9 cellular contexts compared by ENCODE assay signal in the genomic region with DNA sequence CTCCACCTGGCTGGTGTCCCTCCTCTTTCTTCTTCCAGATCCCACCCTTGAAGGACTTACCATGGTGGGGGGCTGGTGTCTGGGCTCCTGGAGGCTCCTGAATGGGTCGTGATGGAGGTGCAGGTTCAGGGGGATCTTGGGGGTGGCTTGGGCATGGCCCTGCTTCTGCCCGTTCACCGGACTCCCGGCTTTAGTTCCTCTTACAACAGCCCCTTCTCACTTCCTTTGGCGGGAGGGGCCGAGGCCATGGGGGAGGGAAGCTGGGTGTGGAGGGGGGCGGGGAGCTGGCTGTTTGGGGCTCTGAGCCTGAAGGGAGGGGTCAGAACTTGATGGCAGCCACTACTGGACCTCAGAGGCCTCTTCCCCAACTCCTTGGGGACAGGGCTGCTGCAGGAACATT. TPM values are rescaled to one million over a fixed set of nuclear protein-coding genes. Genes with fewer than 3 reads are reported as not detected.
DNase-seq lines count a peak whose midpoint lies in the region; ATAC-seq and TF ChIP-seq lines count a peak whose summit lies in the region.
"Had no signal": no experiment of that assay in that cellular context is flagged by ENCODE, and none has a peak within 500 bp of the region (broad histone marks: within the 10 kb centered on the region; RNA-seq: fewer than 3 reads in every experiment).

Gene MYO1F, minus strand, starts transcription at position 196 of the 400 bp plus-strand sequence. Its CDS starts 133 bp downstream, at position 63.

- no peaks in the 10 kb centered on the region for H3K9me3 ChIP-seq in left lung
- no peaks in the 10 kb centered on the region for H3K9me3 ChIP-seq in thymus (ENCODE audit: control insufficient read depth)

- ATAC-seq in activated B cell treated with CpG ODN at 0.5 μM for 24 hours (ENCODE audit: low read depth), result peak; percentile 59
- ATAC-seq in left lung, result peak; percentile 53
- ATAC-seq in esophagus mucosa, result no peak

- TF ChIP-seq CTCF in activated B cell treated with CpG ODN at 0.5 μM for 24 hours (IDR thresholded peaks at IDR 0.05), result no peak
- TF ChIP-seq CTCF in left lung (IDR thresholded peaks at IDR 0.05), result no peak

- H3K27ac Mint-ChIP-seq in activated CD4-positive, alpha-beta T cell treated with anti-CD3 and anti-CD28 coated beads, Interleukin-2, amount 10 ng/mL, durations not matched to agents 7 days and 5 days, result peak within 1 kb of the TSS; percentile 88
- peak within 1 kb of the TSS; percentile 87 for H3K27ac Mint-ChIP-seq in activated B cell treated with CpG ODN at 0.5 μM for 24 hours

- H3K4me3 ChIP-seq in left lung (peak within 1 kb of the TSS; percentile 21 to 57), thymus (ENCODE audit: low read length) (peak within 1 kb of the TSS; percentile 24)

- peak within 1 kb of the TSS; percentile 93 for H3K4me3 Mint-ChIP-seq in activated CD4-positive, alpha-beta T cell treated with anti-CD3 and anti-CD28 coated beads, Interleukin-2, amount 10 ng/mL, durations not matched to agents 7 days and 5 days
- H3K4me3 Mint-ChIP-seq in activated B cell treated with CpG ODN at 0.5 μM for 24 hours, result peak within 1 kb of the TSS; percentile 89

- peak; percentile 29 for DNase-seq in activated CD4-positive, alpha-beta T cell treated with anti-CD3 and anti-CD28 coated beads, Interleukin-2, amount 10 ng/mL, durations not matched to agents 7 days and 5 days
- no peak for DNase-seq in activated CD4-positive, alpha-beta T cell treated with anti-CD3 and anti-CD28 coated beads for 4 hours
- DNase-seq in activated B cell treated with CpG ODN at 0.5 μM for 24 hours (peak; percentile 30), left lung (peak; percentile 83 to 94), NCI-H446 (lab: John Stamatoyannopoulos, UW) (no peak), AG08395 (ENCODE audit: low spot score) (no peak)
- DNase-seq: NCI-H1436 had no signal

- CTCF ChIA-PET in activated CD4-positive, alpha-beta T cell treated with anti-CD3 and anti-CD28 coated beads, Interleukin-2, amount 10 ng/mL, durations not matched to agents 7 days and 5 days (lab: Charles Lee), result interaction anchor here (0.8 to 6.1 kb wide), 9 partner anchors 7 to 222 kb away, joined by 3 to 70 read pairs (median 3); partner anchors contain the start of gene ZNF414
- CTCF ChIA-PET in activated B cell treated with CpG ODN at 0.5 μM for 24 hours (lab: Charles Lee), result interaction anchor here (1.3 to 7.7 kb wide), 7 partner anchors 11 to 164 kb away, joined by 4 to 44 read pairs (median 6); partner anchors contain the start of gene MARCHF2

- H3K27ac ChIP-seq in left lung, result peak within 1 kb of the TSS; percentile 40 to 90
- H3K27ac ChIP-seq in thymus (ENCODE audit: low read depth), result peak within 1 kb of the TSS; percentile 18

- no peaks in the 10 kb centered on the region for H3K36me3 ChIP-seq in left lung
- H3K36me3 ChIP-seq in thymus (ENCODE audit: control insufficient read depth, insufficient read depth), result no peaks in the 10 kb centered on the region

- H3K4me1 Mint-ChIP-seq in activated CD4-positive, alpha-beta T cell treated with anti-CD3 and anti-CD28 coated beads, Interleukin-2, amount 10 ng/mL, durations not matched to agents 7 days and 5 days, result peaks cover 68% of the 10 kb centered on the region
- H3K4me1 Mint-ChIP-seq in activated B cell treated with CpG ODN at 0.5 μM for 24 hours, result peaks cover 60% of the 10 kb centered on the region

- POLR2A ChIA-PET in activated CD4-positive, alpha-beta T cell treated with anti-CD3 and anti-CD28 coated beads, Interleukin-2, amount 10 ng/mL, durations not matched to agents 7 days and 5 days (lab: Charles Lee), result interaction anchor here (0.7 to 2.1 kb wide), 2 partner anchors 64 to 214 kb away, joined by 3 to 5 read pairs; partner anchors contain the start of genes ANGPTL4 and ZNF414
- POLR2A ChIA-PET in activated B cell treated with CpG ODN at 0.5 μM for 24 hours (lab: Charles Lee), result interaction anchor here (0.6 to 3.1 kb wide), 9 partner anchors 8 to 1525 kb away, joined by 3 to 26 read pairs (median 4); partner anchors contain the start of genes HNRNPM, MARCHF2, NDUFA7 and RPS28

- peaks cover 0 to 8% of the 10 kb centered on the region in 2 donors for H3K27me3 ChIP-seq in left lung
- peaks cover 15% of the 10 kb centered on the region for H3K27me3 ChIP-seq in thymus (ENCODE audit: control insufficient read depth, insufficient read depth)

- H3K4me1 ChIP-seq in left lung (peaks cover 7 to 71% of the 10 kb centered on the region in 2 donors), thymus (ENCODE audit: control insufficient read depth, insufficient read depth, low read length) (peaks cover 13% of the 10 kb centered on the region)

- intact Hi-C loops in activated B cell treated with CpG ODN at 0.5 μM for 24 hours (cut with micrococcal nuclease) (loop anchor here (1.0 to 2.0 kb wide), 2 partner anchors 8 to 62 kb away; partner anchors contain the start of gene ZNF414), left lung (cut with DNase I) (no loop called here)

- peaks cover 47% of the 10 kb centered on the region for H3K36me3 Mint-ChIP-seq in activated CD4-positive, alpha-beta T cell treated with anti-CD3 and anti-CD28 coated beads, Interleukin-2, amount 10 ng/mL, durations not matched to agents 7 days and 5 days (ENCODE audit: low read depth)
- H3K36me3 Mint-ChIP-seq in activated B cell treated with CpG ODN at 0.5 μM for 24 hours (ENCODE audit: low read depth), result no peaks in the 10 kb centered on the region

- H3K9me3 Mint-ChIP-seq in activated CD4-positive, alpha-beta T cell treated with anti-CD3 and anti-CD28 coated beads, Interleukin-2, amount 10 ng/mL, durations not matched to agents 7 days and 5 days, result peaks cover 9% of the 10 kb centered on the region
- no peaks in the 10 kb centered on the region for H3K9me3 Mint-ChIP-seq in activated B cell treated with CpG ODN at 0.5 μM for 24 hours

- WGBS in thymus, result 8% methylated on average over 7 of the region's 7 CpGs

- H3K27me3 Mint-ChIP-seq in activated CD4-positive, alpha-beta T cell treated with anti-CD3 and anti-CD28 coated beads, Interleukin-2, amount 10 ng/mL, durations not matched to agents 7 days and 5 days, result peaks cover 3% of the 10 kb centered on the region
- no peaks in the 10 kb centered on the region for H3K27me3 Mint-ChIP-seq in activated B cell treated with CpG ODN at 0.5 μM for 24 hours

RNA-seq across cellular contexts. Expression of gene MYO1F, which starts in this region (rescaled TPM):
- 100 to 1,000 TPM; 359 to 366 TPM for total RNA-seq in activated CD4-positive, alpha-beta T cell treated with anti-CD3 and anti-CD28 coated beads, Interleukin-2, amount 10 ng/mL, durations not matched to agents 7 days and 5 days
- total RNA-seq in activated B cell treated with CpG ODN at 0.5 μM for 24 hours (57.4 and 63.8 TPM in 2 replicates), left lung (100 to 1,000 TPM in 1 of 2 donors, 10 to 100 TPM in 1; 42.6 to 161 TPM), esophagus mucosa (3.8 TPM)
- polyA plus RNA-seq in thymus, result 20.8 TPM

Comparison
In these comparisons a context has a peak if more than half of its experiments do, and no peak if none do; other contexts are left out.
1. DNase-seq: peak in activated CD4-positive, alpha-beta T cell treated with anti-CD3 and anti-CD28 coated beads, Interleukin-2, amount 10 ng/mL, durations not matched to agents 7 days and 5 days (single experiment), activated B cell treated with CpG ODN at 0.5 μM for 24 hours (single experiment) and left lung (2 of 2); none in activated CD4-positive, alpha-beta T cell treated with anti-CD3 and anti-CD28 coated beads for 4 hours (0 of 2), NCI-H446 (0 of 2) and AG08395 (single experiment).